ENCODE assay signal across 8 cellular contexts in genomic region chr2:68156419-68156818, GRCh38. TPM values are rescaled to one million over a fixed set of nuclear protein-coding genes. Genes with fewer than 3 reads are reported as not detected.
A peak's percentile ranks its signal among the peaks of the same experiment; 100 is the strongest.
DNase-seq lines count a peak whose midpoint lies in the region; ATAC-seq, FAIRE-seq and TF ChIP-seq lines count a peak whose summit lies in the region.

No MANE protein-coding gene starts in this region.

- no peak for FAIRE-seq in HTR-8/SVneo (lab: Jason Lieb, UNC)

- intact Hi-C loops in Panc1 (cut with micrococcal nuclease; ENCODE audit: unreplicated experiment) (no loop called here), esophagus muscularis mucosa (cut with DNase I) (loop anchor here (2.0 kb wide), 1 partner anchor 96 kb away; the partner anchor contains the start of gene PPP3R1), mucosa of descending colon (cut with DNase I, micrococcal nuclease) (no loop called here)

- H2BK5ac ChIP-seq in trophoblast cell (ENCODE audit: low read depth, low read length, poor library complexity) = no peak overlapping the region

- H4K91ac ChIP-seq in trophoblast cell (ENCODE audit: low read depth, low read length) = no peak overlapping the region

- BruUV-seq in Panc1 (replicated peaks; lab: Mats Ljungman, UMichigan) = TSS peak; percentile 78

- no peak overlapping the region for H3K23ac ChIP-seq in trophoblast cell (ENCODE audit: low read length)

- DNase-seq in DND-41 = no peak
- DNase-seq in Panc1 (ENCODE audit: low read depth, low spot score) = no peak
- no peak for DNase-seq in esophagus muscularis mucosa (ENCODE audit: extremely low spot score)
- DNase-seq in trophoblast cell = no peak
- no peak for DNase-seq in NCI-H345 (lab: John Stamatoyannopoulos, UW)
- DNase-seq in HK-2 (ENCODE audit: unreplicated experiment) = no peak
- no peak for DNase-seq in mucosa of descending colon
- no peak for DNase-seq in HTR-8/SVneo (ENCODE audit: insufficient read length, low spot score)

- no peak overlapping the region for H2BK120ac ChIP-seq in trophoblast cell (ENCODE audit: insufficient read depth, low read length, poor library complexity)

- H3K4me3 ChIP-seq in DND-41 (ENCODE audit: low read depth in 1 of 2, low read length in 2 of 2) (peak overlapping the region; percentile 95 to 99), Panc1 (ENCODE audit: low read depth in 2 of 2, low read length in 2 of 2) (peak overlapping the region; percentile 97 to 99), esophagus muscularis mucosa (peak overlapping the region; percentile 83 to 98 (median 92)), trophoblast cell (ENCODE audit: low read depth, low read length) (no peak overlapping the region), mucosa of descending colon (no peak overlapping the region)

- TF ChIP-seq EP300 in esophagus muscularis mucosa (IDR thresholded peaks at IDR 0.05) = no peak

- H3K4me1 ChIP-seq in DND-41 (ENCODE audit: insufficient read depth, low read length) (peaks cover 40% of the 10 kb centered on the region), Panc1 (ENCODE audit: control insufficient read depth, insufficient read depth, low read length) (peaks cover 8% of the 10 kb centered on the region; the same call in 1 of the 2 replicates), esophagus muscularis mucosa (peaks cover 27 to 50% (median 43%) of the 10 kb centered on the region in 4 donors), trophoblast cell (ENCODE audit: control insufficient read depth in 1 of 2, insufficient read depth in 2 of 2, low read length in 2 of 2) (no peaks in the 10 kb centered on the region), mucosa of descending colon (ENCODE audit: low read depth) (peaks cover 19% of the 10 kb centered on the region)

- H4K8ac ChIP-seq in trophoblast cell (ENCODE audit: low read depth, low read length) = no peak overlapping the region

- H3K79me2 ChIP-seq in DND-41 (ENCODE audit: insufficient read depth, low read length) (peaks cover 56% of the 10 kb centered on the region), trophoblast cell (ENCODE audit: control insufficient read depth, insufficient read depth, low read length, poor library complexity) (peaks cover 8% of the 10 kb centered on the region)

- no peak for TF ChIP-seq POLR2A in esophagus muscularis mucosa (IDR thresholded peaks at IDR 0.05; ENCODE audit: low read depth)

- ATAC-seq in DND-41 (ENCODE audit: insufficient read depth, low read depth) (no peak), Panc1 (no peak), mucosa of descending colon (no peak)

- no peaks in the 10 kb centered on the region for H3K9me3 ChIP-seq in DND-41 (ENCODE audit: insufficient read depth, low read length, severe bottlenecking)
- no peaks in the 10 kb centered on the region for H3K9me3 ChIP-seq in Panc1 (ENCODE audit: control insufficient read depth, insufficient read depth, low read depth, low read length)
- H3K9me3 ChIP-seq in esophagus muscularis mucosa = no peaks in the 10 kb centered on the region
- H3K9me3 ChIP-seq in trophoblast cell (ENCODE audit: insufficient read depth, low read depth, low read length) = no peaks in the 10 kb centered on the region
- H3K9me3 ChIP-seq in mucosa of descending colon = no peaks in the 10 kb centered on the region

- POLR2A ChIA-PET in Panc1 (lab: Charles Lee) = interaction anchor here (0.6 kb wide), 1 partner anchor 26 kb away, joined by 10 read pairs; no protein-coding TSS in a partner anchor

- H3K14ac ChIP-seq in trophoblast cell (ENCODE audit: low read length) = no peak overlapping the region

- no peak overlapping the region for H3K4ac ChIP-seq in trophoblast cell (ENCODE audit: low read depth, low read length)

- H4K20me1 ChIP-seq in DND-41 (ENCODE audit: insufficient read depth, low read length) = no peaks in the 10 kb centered on the region

- H4K12ac ChIP-seq in trophoblast cell (ENCODE audit: low read depth, low read length) = no peak overlapping the region

- CTCF ChIA-PET in Panc1 (lab: Charles Lee) = no interaction called here

- peak overlapping the region; percentile 98 for H3K4me2 ChIP-seq in DND-41 (ENCODE audit: insufficient read depth, low read length)
- H3K4me2 ChIP-seq in trophoblast cell (ENCODE audit: low read length) = peak overlapping the region; percentile 99

- TF ChIP-seq CTCF in DND-41 (IDR thresholded peaks at IDR 0.05; ENCODE audit: borderline replicate concordance, extremely low read depth, low read length, poor library complexity, severe bottlenecking) (no peak), Panc1 (IDR thresholded peaks at IDR 0.05) (no peak), esophagus muscularis mucosa (IDR thresholded peaks at IDR 0.05) (no peak), mucosa of descending colon (IDR thresholded peaks at IDR 0.05) (no peak)

- no peak overlapping the region for H3K18ac ChIP-seq in trophoblast cell (ENCODE audit: low read length)

- no peak overlapping the region for H2BK12ac ChIP-seq in trophoblast cell (ENCODE audit: low read length)

- H2AFZ ChIP-seq in DND-41 (ENCODE audit: low read depth, low read length) = peak overlapping the region; percentile 98
- no peak overlapping the region for H2AFZ ChIP-seq in trophoblast cell (ENCODE audit: insufficient read depth, low read length, poor library complexity)

- 10% methylated on average over 3 of the region's 3 CpGs for WGBS in esophagus muscularis mucosa
- WGBS in trophoblast cell (ENCODE audit: extremely low coverage, insufficient coverage, insufficient read length) = no CpG with 5 or more reads among the region's 3 CpGs

- no peaks in the 10 kb centered on the region for H3K27me3 ChIP-seq in DND-41 (ENCODE audit: insufficient read depth, low read length, poor library complexity)
- H3K27me3 ChIP-seq in Panc1 (ENCODE audit: control insufficient read depth, insufficient read depth, low read length) = no peaks in the 10 kb centered on the region
- no peaks in the 10 kb centered on the region for H3K27me3 ChIP-seq in esophagus muscularis mucosa
- H3K27me3 ChIP-seq in trophoblast cell (ENCODE audit: insufficient read depth, low read length) = no peaks in the 10 kb centered on the region

- peaks cover 9% of the 10 kb centered on the region for H3K79me1 ChIP-seq in trophoblast cell (ENCODE audit: low read length)

- H3K27ac ChIP-seq in DND-41 (ENCODE audit: low read length) (peak overlapping the region; percentile 97), Panc1 (ENCODE audit: low read length) (peak overlapping the region; percentile 97), esophagus muscularis mucosa (replicated peaks in 1 of 4) (peak overlapping the region; percentile 83 to 94 (median 88)), trophoblast cell (ENCODE audit: low read depth, low read length) (no peak overlapping the region)

- peak overlapping the region; percentile 83 for H3K9ac ChIP-seq in DND-41 (ENCODE audit: low read depth, low read length)
- H3K9ac ChIP-seq in trophoblast cell (ENCODE audit: low read length) = no peak overlapping the region

- H2AK5ac ChIP-seq in trophoblast cell (ENCODE audit: low read length) = no peak overlapping the region

- in situ Hi-C loops in Panc1 (cut with HindIII; ENCODE audit: low pct_unique_long_range_greater_than_20kb, low sequenced_read_pairs) = no loop called here

- H3K36me3 ChIP-seq in DND-41 (ENCODE audit: insufficient read depth, low read length) = peaks cover 17% of the 10 kb centered on the region
- H3K36me3 ChIP-seq in Panc1 (ENCODE audit: control insufficient read depth, insufficient read depth, low read length) = peaks cover 25% of the 10 kb centered on the region
- peaks cover 0 to 20% (median 8%) of the 10 kb centered on the region in 4 donors for H3K36me3 ChIP-seq in esophagus muscularis mucosa
- H3K36me3 ChIP-seq in trophoblast cell (ENCODE audit: control insufficient read depth in 1 of 2, insufficient read depth in 2 of 2, low read length in 2 of 2) = peaks cover 1 to 4% of the 10 kb centered on the region in 2 experiments
- no peaks in the 10 kb centered on the region for H3K36me3 ChIP-seq in mucosa of descending colon (ENCODE audit: low read depth)

RNA-seq across cellular contexts. Expression of gene PNO1, which starts 1.3 kb away (rescaled TPM):
- total RNA-seq in Panc1 (2021; ENCODE audit: unreplicated experiment) = 37.7 TPM
- 35.0 TPM for polyA plus RNA-seq in Panc1 (2012; ENCODE audit: insufficient read length)
- 10 to 100 TPM; 16.6 to 27.3 (median 22.2) TPM for total RNA-seq in esophagus muscularis mucosa
- 13.9 and 14.0 TPM in 2 replicates for polyA plus RNA-seq in trophoblast cell (2013)
- 10 to 100 TPM in 1 of 3 donors, 1 to 10 TPM in 2; 5.1 to 12.3 (median 7.9) TPM for total RNA-seq in mucosa of descending colon

Comparison
In these comparisons a context has a peak if more than half of its experiments do, and no peak if none do; other contexts are left out.
1. H3K4me3 ChIP-seq: peak in DND-41 (2 of 2), Panc1 (2 of 2) and esophagus muscularis mucosa (4 of 4); none in trophoblast cell (single experiment) and mucosa of descending colon (single experiment).